8 cellular contexts compared by ENCODE assay signal in the genomic region with DNA sequence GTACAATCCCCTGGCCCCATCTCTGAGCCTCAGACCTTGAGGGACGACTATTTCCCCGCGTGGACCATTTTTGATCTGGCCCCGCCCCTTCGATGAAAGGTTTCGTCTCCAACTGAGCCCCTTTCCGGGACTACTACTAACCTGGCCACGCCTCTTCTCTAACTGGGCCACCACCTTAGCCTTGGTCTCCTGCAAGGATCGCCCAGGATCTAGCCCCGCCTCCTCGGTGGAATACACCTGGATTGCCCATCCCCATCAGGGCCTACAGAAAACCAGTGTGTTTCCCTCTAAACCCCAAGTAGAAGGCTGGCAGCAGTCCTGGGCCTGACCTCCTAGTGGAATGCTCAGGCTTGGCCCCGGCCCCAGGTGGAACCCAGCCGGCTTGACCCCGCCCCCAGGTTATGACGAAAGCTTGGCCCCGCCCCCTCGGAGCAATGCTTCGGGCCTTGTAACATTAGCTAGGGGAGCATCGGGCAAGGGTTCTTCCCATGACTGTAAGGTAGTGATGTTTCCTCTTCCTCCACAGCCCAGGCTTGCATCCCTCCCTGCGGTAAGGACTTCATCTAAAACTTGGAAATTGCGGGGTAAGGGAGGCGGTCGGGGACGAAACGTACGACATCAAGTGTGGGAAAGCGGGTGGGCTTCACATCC. TPM values are rescaled to one million over a fixed set of nuclear protein-coding genes. Genes with fewer than 3 reads are reported as not detected.
DNase-seq lines count a peak whose midpoint lies in the region; ATAC-seq and TF ChIP-seq lines count a peak whose summit lies in the region.

No MANE protein-coding gene starts in this region.

- H3K4me3 ChIP-seq in AG10803 (ENCODE audit: low read length) (no peak overlapping the region), right atrium auricular region (no peak overlapping the region)

- no peaks in the 10 kb centered on the region for H3K9me3 ChIP-seq in right atrium auricular region

- no peak for ATAC-seq in GM21825 (IDR thresholded peaks at IDR 0.05; ENCODE audit: unreplicated experiment)
- no peak for ATAC-seq in HG02588 (IDR thresholded peaks at IDR 0.05; ENCODE audit: unreplicated experiment)

- H3K27ac ChIP-seq in right atrium auricular region = peak overlapping the region; percentile 89 to 93

- peaks cover 0 to 41% of the 10 kb centered on the region in 2 donors for H3K4me1 ChIP-seq in right atrium auricular region

- DNase-seq in AG10803 (ENCODE audit: low read depth) (peak; percentile 74), NCI-H774 (lab: John Stamatoyannopoulos, UW) (peak; percentile 56), amygdala (lab: John Stamatoyannopoulos, UW) (peak in 33 of 56 donors; percentile 10 to 73 (median 38)), right atrium auricular region (ENCODE audit: low spot score) (peak; percentile 89), renal cortical epithelial cell (ENCODE audit: low read depth) (peak; percentile 61), NCI-H1436 (lab: John Stamatoyannopoulos, UW) (no peak)

- peaks cover 48% of the 10 kb centered on the region for H3K36me3 ChIP-seq in right atrium auricular region

- no peak for TF ChIP-seq CTCF in AG10803 (conservative IDR thresholded peaks at IDR 0.05; ENCODE audit: low read length)
- TF ChIP-seq CTCF in right atrium auricular region (IDR thresholded peaks at IDR 0.05) = no peak

- H3K27me3 ChIP-seq in right atrium auricular region = no peaks in the 10 kb centered on the region

RNA-seq across cellular contexts. Expression of gene SPACA6, which starts 9.1 kb away (rescaled TPM):
- total RNA-seq in right atrium auricular region = 1 to 10 TPM; 3.7 to 6.4 TPM
- 1.7 and 3.5 TPM in 2 replicates for total RNA-seq in renal cortical epithelial cell

RNA-seq across cellular contexts. Expression of gene HAS1, which starts 21.6 kb away (rescaled TPM):
- 10 to 100 TPM; 27.0 to 52.0 TPM for total RNA-seq in right atrium auricular region
- total RNA-seq in renal cortical epithelial cell = 0.17 TPM in 1 of 2 replicates, not detected in the other

RNA-seq across cellular contexts. Expression of gene FPR1, which starts 49.5 kb away (rescaled TPM):
- total RNA-seq in right atrium auricular region = 10 to 100 TPM in 1 of 2 donors, 1 to 10 TPM in 1; 4.4 to 22.7 TPM
- total RNA-seq in renal cortical epithelial cell = 0.40 and 0.69 TPM in 2 replicates

RNA-seq across cellular contexts. Expression of gene SIGLEC14, which starts 55.6 kb away (rescaled TPM):
- total RNA-seq in right atrium auricular region (under 1 TPM; 0.26 to 0.31 TPM), renal cortical epithelial cell (not detected in 2 replicates)

RNA-seq across cellular contexts. Expression of gene FPR2, which starts 58.8 kb away (rescaled TPM):
- total RNA-seq in right atrium auricular region (1 to 10 TPM in 1 of 2 donors, under 1 TPM in 1; 0.30 to 3.9 TPM), renal cortical epithelial cell (0.10 TPM in 1 of 2 replicates, not detected in the other)

Comparison
In these comparisons a context has a peak if more than half of its experiments do, and no peak if none do; other contexts are left out.
1. RNA of gene HAS1, which starts 21.6 kb away (total RNA-seq): 27.0 to 52.0 TPM in right atrium auricular region; 0.17 TPM in renal cortical epithelial cell; every median in the first group is over 10 times any median in the second.